Comparison of ENCODE assay signal across 8 cellular contexts in genomic region chr4:183471960-183472708, GRCh38.
A peak's percentile ranks its signal among the peaks of the same experiment; 100 is the strongest.
DNase-seq lines count a peak whose midpoint lies in the region; ATAC-seq lines count a peak whose summit lies in the region.

No MANE protein-coding gene starts in this region.

- DNase-seq in DMS 273 (lab: John Stamatoyannopoulos, UW; ENCODE audit: unreplicated experiment) (peak; percentile 89), DMS 273 treated with DMSO at 0.1 percent for 48 hours (lab: John Stamatoyannopoulos, UW) (no peak), NCI-H2029 (lab: John Stamatoyannopoulos, UW) (peak; percentile 45), cerebellar cortex (ENCODE audit: low spot score) (peak; percentile 80), kidney tubule cell (ENCODE audit: low spot score) (peak; percentile 76)
- DNase-seq in activated CD4-positive, CD25-positive, alpha-beta regulatory T cell treated with anti-CD3 and anti-CD28 coated beads, Interleukin-2, amount 50 U/mL, for 72 hours: peak; percentile 80
- peak; percentile 74 for DNase-seq in stimulated activated CD4-positive, alpha-beta T cell treated with anti-CD3 and anti-CD28 coated beads, Interleukin-1b, Interleukin-23, amount 100 ng/mL, for 48 hours

- peak; percentile 72 for ATAC-seq in HG02938 (IDR thresholded peaks at IDR 0.05; ENCODE audit: unreplicated experiment)
